1 cellular context compared by ENCODE assay signal in genomic region chr2:47048801-47049480, GRCh38.
A peak's percentile ranks its signal among the peaks of the same experiment; 100 is the strongest.
TF ChIP-seq lines count a peak whose summit lies in the region.

No MANE protein-coding gene starts in this region.

TF ChIP-seq in HepG2, 621 proteins besides CTCF, POLR2A, EP300 and RAD21:
- TF ChIP-seq, protein P1, sequence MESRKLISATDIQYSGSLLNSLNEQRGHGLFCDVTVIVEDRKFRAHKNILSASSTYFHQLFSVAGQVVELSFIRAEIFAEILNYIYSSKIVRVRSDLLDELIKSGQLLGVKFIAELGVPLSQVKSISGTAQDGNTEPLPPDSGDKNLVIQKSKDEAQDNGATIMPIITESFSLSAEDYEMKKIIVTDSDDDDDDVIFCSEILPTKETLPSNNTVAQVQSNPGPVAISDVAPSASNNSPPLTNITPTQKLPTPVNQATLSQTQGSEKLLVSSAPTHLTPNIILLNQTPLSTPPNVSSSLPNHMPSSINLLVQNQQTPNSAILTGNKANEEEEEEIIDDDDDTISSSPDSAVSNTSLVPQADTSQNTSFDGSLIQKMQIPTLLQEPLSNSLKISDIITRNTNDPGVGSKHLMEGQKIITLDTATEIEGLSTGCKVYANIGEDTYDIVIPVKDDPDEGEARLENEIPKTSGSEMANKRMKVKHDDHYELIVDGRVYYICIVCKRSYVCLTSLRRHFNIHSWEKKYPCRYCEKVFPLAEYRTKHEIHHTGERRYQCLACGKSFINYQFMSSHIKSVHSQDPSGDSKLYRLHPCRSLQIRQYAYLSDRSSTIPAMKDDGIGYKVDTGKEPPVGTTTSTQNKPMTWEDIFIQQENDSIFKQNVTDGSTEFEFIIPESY (CRISPR knock-in tag; IDR thresholded peaks at IDR 0.05): peak; percentile 70
- TF ChIP-seq, protein P2, sequence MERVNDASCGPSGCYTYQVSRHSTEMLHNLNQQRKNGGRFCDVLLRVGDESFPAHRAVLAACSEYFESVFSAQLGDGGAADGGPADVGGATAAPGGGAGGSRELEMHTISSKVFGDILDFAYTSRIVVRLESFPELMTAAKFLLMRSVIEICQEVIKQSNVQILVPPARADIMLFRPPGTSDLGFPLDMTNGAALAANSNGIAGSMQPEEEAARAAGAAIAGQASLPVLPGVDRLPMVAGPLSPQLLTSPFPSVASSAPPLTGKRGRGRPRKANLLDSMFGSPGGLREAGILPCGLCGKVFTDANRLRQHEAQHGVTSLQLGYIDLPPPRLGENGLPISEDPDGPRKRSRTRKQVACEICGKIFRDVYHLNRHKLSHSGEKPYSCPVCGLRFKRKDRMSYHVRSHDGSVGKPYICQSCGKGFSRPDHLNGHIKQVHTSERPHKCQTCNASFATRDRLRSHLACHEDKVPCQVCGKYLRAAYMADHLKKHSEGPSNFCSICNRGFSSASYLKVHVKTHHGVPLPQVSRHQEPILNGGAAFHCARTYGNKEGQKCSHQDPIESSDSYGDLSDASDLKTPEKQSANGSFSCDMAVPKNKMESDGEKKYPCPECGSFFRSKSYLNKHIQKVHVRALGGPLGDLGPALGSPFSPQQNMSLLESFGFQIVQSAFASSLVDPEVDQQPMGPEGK (CRISPR knock-in tag; IDR thresholded peaks at IDR 0.05): peak; percentile 56
- TF ChIP-seq TEAD3 (CRISPR knock-in tag; optimal IDR thresholded peaks at IDR 0.05; ENCODE audit: borderline replicate concordance) (peak; percentile 30), SALL2 (CRISPR knock-in tag; IDR thresholded peaks at IDR 0.05) (0 out of 2 replicates have a peak, but pooled peaks have one; percentile 53), ZNF30 (CRISPR knock-in tag; IDR thresholded peaks at IDR 0.05) (no peak), NR2F6 (IDR thresholded peaks at IDR 0.05) (no peak), NR2F6 (CRISPR knock-in tag; IDR thresholded peaks at IDR 0.05) (0 out of 2 replicates have a peak, but pooled peaks have one; percentile 33), STAG1 (CRISPR knock-in tag; IDR thresholded peaks at IDR 0.05) (peak; percentile 36; the same call in 1 of the 2 replicates), SOX5 (CRISPR knock-in tag; IDR thresholded peaks at IDR 0.05; ENCODE audit: borderline replicate concordance) (no peak), HNF4A (CRISPR knock-in tag; IDR thresholded peaks at IDR 0.05) (0 out of 2 replicates have a peak, but pooled peaks have one; percentile 20), ZNF569 (CRISPR knock-in tag; IDR thresholded peaks at IDR 0.05; ENCODE audit: borderline replicate concordance) (no peak)
- TF ChIP-seq, protein P3, sequence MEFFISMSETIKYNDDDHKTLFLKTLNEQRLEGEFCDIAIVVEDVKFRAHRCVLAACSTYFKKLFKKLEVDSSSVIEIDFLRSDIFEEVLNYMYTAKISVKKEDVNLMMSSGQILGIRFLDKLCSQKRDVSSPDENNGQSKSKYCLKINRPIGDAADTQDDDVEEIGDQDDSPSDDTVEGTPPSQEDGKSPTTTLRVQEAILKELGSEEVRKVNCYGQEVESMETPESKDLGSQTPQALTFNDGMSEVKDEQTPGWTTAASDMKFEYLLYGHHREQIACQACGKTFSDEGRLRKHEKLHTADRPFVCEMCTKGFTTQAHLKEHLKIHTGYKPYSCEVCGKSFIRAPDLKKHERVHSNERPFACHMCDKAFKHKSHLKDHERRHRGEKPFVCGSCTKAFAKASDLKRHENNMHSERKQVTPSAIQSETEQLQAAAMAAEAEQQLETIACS (CRISPR knock-in tag; IDR thresholded peaks at IDR 0.05): peak; percentile 6; the same call in 1 of the 2 replicates
- TF ChIP-seq, protein P4, sequence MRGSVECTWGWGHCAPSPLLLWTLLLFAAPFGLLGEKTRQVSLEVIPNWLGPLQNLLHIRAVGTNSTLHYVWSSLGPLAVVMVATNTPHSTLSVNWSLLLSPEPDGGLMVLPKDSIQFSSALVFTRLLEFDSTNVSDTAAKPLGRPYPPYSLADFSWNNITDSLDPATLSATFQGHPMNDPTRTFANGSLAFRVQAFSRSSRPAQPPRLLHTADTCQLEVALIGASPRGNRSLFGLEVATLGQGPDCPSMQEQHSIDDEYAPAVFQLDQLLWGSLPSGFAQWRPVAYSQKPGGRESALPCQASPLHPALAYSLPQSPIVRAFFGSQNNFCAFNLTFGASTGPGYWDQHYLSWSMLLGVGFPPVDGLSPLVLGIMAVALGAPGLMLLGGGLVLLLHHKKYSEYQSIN (CRISPR knock-in tag; IDR thresholded peaks at IDR 0.05; ENCODE audit: borderline replicate concordance): no peak
- TF ChIP-seq, protein P5, sequence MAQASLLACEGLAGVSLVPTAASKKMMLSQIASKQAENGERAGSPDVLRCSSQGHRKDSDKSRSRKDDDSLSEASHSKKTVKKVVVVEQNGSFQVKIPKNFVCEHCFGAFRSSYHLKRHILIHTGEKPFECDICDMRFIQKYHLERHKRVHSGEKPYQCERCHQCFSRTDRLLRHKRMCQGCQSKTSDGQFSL (CRISPR knock-in tag; IDR thresholded peaks at IDR 0.05): peak; percentile 84
